Comparison of ENCODE assay signal across 21 cellular contexts in genomic region chr10:13414137-13414536, GRCh38.
"Had no signal": no experiment of that assay in that cellular context is flagged by ENCODE, and none has a peak within 500 bp of the region (broad histone marks: within the 10 kb centered on the region; RNA-seq: fewer than 3 reads in every experiment).

No MANE protein-coding gene starts in this region.

- H3K27ac ChIP-seq: coronary artery, dorsolateral prefrontal cortex, esophagus muscularis mucosa, foreskin keratinocyte, gastroesophageal sphincter, heart left ventricle, left lung, lower lobe of right lung had no signal

- FAIRE-seq: colon, frontal cortex, islet of Langerhans, keratinocyte had no signal

- H3K27me3 ChIP-seq: foreskin keratinocyte, left lung had no signal

- H3K36me3 ChIP-seq: esophagus muscularis mucosa, gastroesophageal sphincter, heart left ventricle, left lung, lower lobe of right lung had no signal

- DNase-seq: dermis blood vessel endothelial cell; dorsolateral prefrontal cortex; effector CD4-positive, alpha-beta T cell; effector memory CD4-positive, alpha-beta T cell; foreskin keratinocyte; heart left ventricle; hippocampal formation; left cardiac atrium; left lung; left ventricle myocardium superior; lower lobe of right lung; mesenchymal stem cell; mucosa of descending colon; naive B cell had no signal

- H3K4me1 ChIP-seq: esophagus muscularis mucosa, foreskin keratinocyte, gastroesophageal sphincter, heart left ventricle, left lung, lower lobe of right lung had no signal

- H3K9me3 ChIP-seq: mucosa of descending colon had no signal

- ATAC-seq: gastroesophageal sphincter, heart left ventricle, left cardiac atrium, left lung, left ventricle myocardium superior, lower lobe of right lung had no signal

- H3K4me3 ChIP-seq: coronary artery, dorsolateral prefrontal cortex, esophagus muscularis mucosa, gastroesophageal sphincter, heart left ventricle, left lung, lower lobe of right lung, mucosa of descending colon had no signal
